Comparison of ENCODE assay signal across 32 cellular contexts in the genomic region with DNA sequence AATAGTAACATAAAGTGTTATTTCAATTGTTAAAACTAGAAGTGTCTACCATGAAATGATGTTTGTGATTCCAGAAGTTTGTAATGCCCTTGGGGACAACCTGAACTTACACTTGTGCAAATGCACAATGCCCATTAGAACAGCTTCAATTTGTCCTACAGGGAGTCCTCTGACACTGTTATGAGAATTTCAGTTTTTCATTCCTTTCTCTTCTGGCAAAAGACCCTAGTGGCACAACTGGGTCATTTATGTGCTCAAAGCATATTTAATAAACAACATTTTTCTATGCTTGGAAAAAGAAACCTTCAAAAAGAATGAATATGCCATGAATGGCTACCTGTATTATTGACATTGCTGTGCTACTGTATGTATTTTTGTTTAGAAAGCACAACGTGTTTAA. TPM values are rescaled to one million over a fixed set of nuclear protein-coding genes. Genes with fewer than 3 reads are reported as not detected.
"Had no signal": no experiment of that assay in that cellular context is flagged by ENCODE, and none has a peak within 500 bp of the region (broad histone marks: within the 10 kb centered on the region; RNA-seq: fewer than 3 reads in every experiment).

A gene (plus strand): TSS at position 301 of the 400 bp plus-strand sequence. CDS start 1,977 bp downstream, outside the sequence.

- H3K36me3 ChIP-seq: stomach, suprapubic skin, thoracic aorta, thyroid gland, tibial artery, tibial nerve, transverse colon, upper lobe of left lung, upper lobe of right lung, uterus, vagina had no signal

- H3K4me3 Mint-ChIP-seq: stimulated activated effector memory CD8-positive, alpha-beta T cell treated with anti-CD3 and anti-CD28 coated beads, Interleukin-12 subunit alpha, Interleukin-12 subunit beta, amount 100 ng/mL, for 72 hours; stimulated activated memory B cell treated with anti-CD40 and anti-IgM and Interleukin-4, amounts not matched to agents 10 μg/mL and 1 μg/mL and 100 μg/mL, for 72 hours; stimulated activated naive B cell treated with anti-CD40 and anti-IgM and Interleukin-4, amounts not matched to agents 10 μg/mL and 1 μg/mL and 100 μg/mL, for 72 hours; stimulated activated naive CD8-positive, alpha-beta T cell treated with anti-CD3 and anti-CD28 coated beads, Interleukin-15, amount 100 ng/mL, for 72 hours; stimulated activated naive CD8-positive, alpha-beta T cell treated with anti-CD3 and anti-CD28 coated beads, Interleukin-15, Interleukin-2, amounts not matched to agents 100 ng/mL and 50 ng/mL, for 24 hours; type B pancreatic cell had no signal

- DNase-seq: stimulated activated CD4-positive, alpha-beta T cell treated with anti-CD3 and anti-CD28 coated beads, Interleukin-2, amount 100 ng/mL, for 48 hours; stimulated activated CD4-positive, alpha-beta T cell treated with anti-CD3 and anti-CD28 coated beads, Interleukin-4, amount 100 ng/mL, for 1 hour; stimulated activated CD4-positive, alpha-beta T cell treated with anti-CD3 and anti-CD28 coated beads, Interleukin-4, amount 100 ng/mL, for 24 hours; stimulated activated CD4-positive, alpha-beta T cell treated with anti-CD3 and anti-CD28 coated beads, Interleukin-4, amount 100 ng/mL, for 4 hours; stimulated activated CD8-positive, alpha-beta memory T cell treated with anti-CD3 and anti-CD28 coated beads, Interleukin-4, amount 100 ng/mL, for 48 hours; stimulated activated naive B cell treated with anti-CD40 and anti-IgM and Interleukin-4, amounts not matched to agents 10 μg/mL and 1 μg/mL and 100 μg/mL, for 72 hours; stimulated activated naive CD4-positive, alpha-beta T cell; stimulated activated naive CD4-positive, alpha-beta T cell treated with Interleukin-2 at 50 U/mL for 16 hours; stimulated activated naive CD8-positive, alpha-beta T cell treated with anti-CD3 and anti-CD28 coated beads, Interleukin-15, amount 100 ng/mL, for 72 hours; stimulated activated naive CD8-positive, alpha-beta T cell treated with anti-CD3 and anti-CD28 coated beads, Interleukin-15, Interleukin-2, amounts not matched to agents 100 U/mL and 50 U/mL, for 24 hours; stomach; substantia nigra; testis; thyroid gland; tibial artery; transverse colon; trophoblast cell; upper lobe of left lung; upper lobe of right lung; uterus had no signal

- H3K27ac Mint-ChIP-seq: stimulated activated effector memory CD8-positive, alpha-beta T cell treated with anti-CD3 and anti-CD28 coated beads, Interleukin-12 subunit alpha, Interleukin-12 subunit beta, amount 100 ng/mL, for 72 hours; stimulated activated memory B cell treated with anti-CD40 and anti-IgM and Interleukin-4, amounts not matched to agents 10 μg/mL and 1 μg/mL and 100 μg/mL, for 72 hours; stimulated activated naive B cell treated with anti-CD40 and anti-IgM and Interleukin-4, amounts not matched to agents 10 μg/mL and 1 μg/mL and 100 μg/mL, for 72 hours; stimulated activated naive CD8-positive, alpha-beta T cell treated with anti-CD3 and anti-CD28 coated beads, Interleukin-15, amount 100 ng/mL, for 72 hours; stimulated activated naive CD8-positive, alpha-beta T cell treated with anti-CD3 and anti-CD28 coated beads, Interleukin-15, Interleukin-2, amounts not matched to agents 100 ng/mL and 50 ng/mL, for 24 hours; type B pancreatic cell had no signal

- ATAC-seq: stimulated activated effector memory CD8-positive, alpha-beta T cell treated with anti-CD3 and anti-CD28 coated beads, Interleukin-12 subunit alpha, Interleukin-12 subunit beta, amount 100 ng/mL, for 72 hours; stimulated activated memory B cell treated with anti-CD40 and anti-IgM and Interleukin-4, amounts not matched to agents 10 μg/mL and 1 μg/mL and 100 μg/mL, for 72 hours; stimulated activated naive B cell treated with anti-CD40 and anti-IgM and Interleukin-4, amounts not matched to agents 10 μg/mL and 1 μg/mL and 100 μg/mL, for 72 hours; stimulated activated naive CD8-positive, alpha-beta T cell treated with anti-CD3 and anti-CD28 coated beads, Interleukin-15, amount 100 ng/mL, for 72 hours; stimulated activated naive CD8-positive, alpha-beta T cell treated with anti-CD3 and anti-CD28 coated beads, Interleukin-15, Interleukin-2, amounts not matched to agents 100 U/mL and 50 U/mL, for 24 hours; upper lobe of right lung had no signal

- H3K9me3 Mint-ChIP-seq: stimulated activated effector memory CD8-positive, alpha-beta T cell treated with anti-CD3 and anti-CD28 coated beads, Interleukin-12 subunit alpha, Interleukin-12 subunit beta, amount 100 ng/mL, for 72 hours; stimulated activated naive CD8-positive, alpha-beta T cell treated with anti-CD3 and anti-CD28 coated beads, Interleukin-15, amount 100 ng/mL, for 72 hours; type B pancreatic cell had no signal

- H3K27ac ChIP-seq: stomach, suprapubic skin, testis, thoracic aorta, thyroid gland, tibial artery, tibial nerve, transverse colon, upper lobe of left lung, upper lobe of right lung, uterus, vagina had no signal

- H3K27me3 Mint-ChIP-seq: stimulated activated memory B cell treated with anti-CD40 and anti-IgM and Interleukin-4, amounts not matched to agents 10 μg/mL and 1 μg/mL and 100 μg/mL, for 72 hours; stimulated activated naive B cell treated with anti-CD40 and anti-IgM and Interleukin-4, amounts not matched to agents 10 μg/mL and 1 μg/mL and 100 μg/mL, for 72 hours; stimulated activated naive CD8-positive, alpha-beta T cell treated with anti-CD3 and anti-CD28 coated beads, Interleukin-15, amount 100 ng/mL, for 72 hours; stimulated activated naive CD8-positive, alpha-beta T cell treated with anti-CD3 and anti-CD28 coated beads, Interleukin-15, Interleukin-2, amounts not matched to agents 100 ng/mL and 50 ng/mL, for 24 hours had no signal

- H3K4me1 ChIP-seq: stomach, suprapubic skin, testis, thyroid gland, tibial artery, tibial nerve, transverse colon, upper lobe of left lung, upper lobe of right lung, uterus, vagina had no signal

- H3K4me3 ChIP-seq: stomach, suprapubic skin, testis, thoracic aorta, thyroid gland, tibial artery, tibial nerve, transverse colon, upper lobe of left lung, upper lobe of right lung, uterus, vagina had no signal

- H3K36me3 Mint-ChIP-seq: stimulated activated effector memory CD8-positive, alpha-beta T cell treated with anti-CD3 and anti-CD28 coated beads, Interleukin-12 subunit alpha, Interleukin-12 subunit beta, amount 100 ng/mL, for 72 hours; stimulated activated memory B cell treated with anti-CD40 and anti-IgM and Interleukin-4, amounts not matched to agents 10 μg/mL and 1 μg/mL and 100 μg/mL, for 72 hours; stimulated activated naive B cell treated with anti-CD40 and anti-IgM and Interleukin-4, amounts not matched to agents 10 μg/mL and 1 μg/mL and 100 μg/mL, for 72 hours; type B pancreatic cell had no signal

- H3K27me3 ChIP-seq: stomach, suprapubic skin, testis, thyroid gland, tibial artery, tibial nerve, transverse colon, upper lobe of left lung, upper lobe of right lung, uterus, vagina had no signal

- H3K4me1 Mint-ChIP-seq: stimulated activated effector memory CD8-positive, alpha-beta T cell treated with anti-CD3 and anti-CD28 coated beads, Interleukin-12 subunit alpha, Interleukin-12 subunit beta, amount 100 ng/mL, for 72 hours; stimulated activated memory B cell treated with anti-CD40 and anti-IgM and Interleukin-4, amounts not matched to agents 10 μg/mL and 1 μg/mL and 100 μg/mL, for 72 hours; stimulated activated naive B cell treated with anti-CD40 and anti-IgM and Interleukin-4, amounts not matched to agents 10 μg/mL and 1 μg/mL and 100 μg/mL, for 72 hours; stimulated activated naive CD8-positive, alpha-beta T cell treated with anti-CD3 and anti-CD28 coated beads, Interleukin-15, amount 100 ng/mL, for 72 hours had no signal

- H3K9me3 ChIP-seq: stomach, suprapubic skin, testis, thoracic aorta, thyroid gland, tibial artery, tibial nerve, transverse colon, upper lobe of left lung, upper lobe of right lung, uterus, vagina had no signal

RNA-seq across cellular contexts. Expression of the gene that starts here (rescaled TPM):
- total RNA-seq: stomach, subcutaneous adipose tissue, suprapubic skin, temporal lobe, thoracic aorta, thyroid gland, tibial nerve, transverse colon, upper lobe of left lung, upper lobe of right lung, urinary bladder, uterus, vagina had no signal
- polyA plus RNA-seq: stomach, thymus, urinary bladder had no signal
